Comparison of ENCODE assay signal across 22 cellular contexts in genomic region chr1:204331275-204331674, GRCh38. TPM values are rescaled to one million over a fixed set of nuclear protein-coding genes. Genes with fewer than 3 reads are reported as not detected.
DNase-seq lines count a peak whose midpoint lies in the region; ATAC-seq and TF ChIP-seq lines count a peak whose summit lies in the region.
"Had no signal": no experiment of that assay in that cellular context is flagged by ENCODE, and none has a peak within 500 bp of the region (broad histone marks: within the 10 kb centered on the region; RNA-seq: fewer than 3 reads in every experiment).

No MANE protein-coding gene starts in this region.

- H3K4me3 ChIP-seq in colonic mucosa, result peak overlapping the region; percentile 39
- peak overlapping the region; percentile 14 for H3K4me3 ChIP-seq in upper lobe of right lung
- H3K4me3 ChIP-seq in right atrium auricular region, result no peak overlapping the region

- H3K27me3 ChIP-seq in colonic mucosa (no peaks in the 10 kb centered on the region), upper lobe of right lung (no peaks in the 10 kb centered on the region), right atrium auricular region (no peaks in the 10 kb centered on the region)

- H3K27ac ChIP-seq in colonic mucosa (peak overlapping the region; percentile 86), upper lobe of right lung (no peak overlapping the region), right atrium auricular region (no peak overlapping the region)

- intact Hi-C loops in colonic mucosa (cut with DNase I) (no loop called here), upper lobe of right lung (cut with DNase I) (no loop called here)

- H3K9ac ChIP-seq in colonic mucosa (ENCODE audit: low read depth in 2 of 2, low read length in 2 of 2), result peak overlapping the region; percentile 61 to 94

- ATAC-seq in upper lobe of right lung, result peak; percentile 80
- ATAC-seq: activated T-cell treated with anti-CD3 and anti-CD28 coated beads, Interleukin-2, amount 50 U/mL, for 4 hours had no signal

- DNase-seq in NCI-H748 (lab: John Stamatoyannopoulos, UW; ENCODE audit: unreplicated experiment), result peak; percentile 18
- DNase-seq in NCI-H748 treated with DMSO at 0.1 percent for 48 hours (lab: John Stamatoyannopoulos, UW), result no peak
- peak; percentile 89 for DNase-seq in colonic mucosa
- DNase-seq in mucosa of gallbladder (ENCODE audit: low spot score), result peak; percentile 81
- DNase-seq in upper lobe of right lung, result peak; percentile 74
- no peak for DNase-seq in right atrium auricular region (ENCODE audit: low spot score)
- no peak for DNase-seq in NCI-H1694 (lab: John Stamatoyannopoulos, UW)
- DNase-seq in stimulated activated naive CD4-positive, alpha-beta T cell treated with Interleukin-2 at 50 U/mL for 16 hours (lab: John Stamatoyannopoulos, UW), result no peak
- DNase-seq: activated CD4-positive, CD25-positive, alpha-beta regulatory T cell; activated naive CD4-positive, alpha-beta T cell treated with anti-CD3 and anti-CD28 coated beads for 36 hours; activated T-cell treated with anti-CD3 and anti-CD28 coated beads, Interleukin-2, amount 50 U/mL, for 4 hours; anterior cingulate cortex; foreskin melanocyte; GDM1; hippocampal formation; islet precursor cell; NCI-H1436; NCI-H2171 treated with DMSO at 0.1 percent for 48 hours; NK-92 treated with Interleukin-12 subunit alpha and Interleukin-12 subunit beta, amount 100 ng/mL, for 24 hours; RPMI8226; stimulated activated CD4-positive, alpha-beta T cell treated with anti-CD3 and anti-CD28 coated beads, Interleukin-4, amount 100 ng/mL, for 1 hour; T1000 had no signal

- H3K4me1 ChIP-seq in colonic mucosa (peaks cover 6% of the 10 kb centered on the region), upper lobe of right lung (no peaks in the 10 kb centered on the region), right atrium auricular region (peaks cover 0 to 19% of the 10 kb centered on the region in 2 donors)

- H3K9me3 ChIP-seq in colonic mucosa, result no peaks in the 10 kb centered on the region
- no peaks in the 10 kb centered on the region for H3K9me3 ChIP-seq in upper lobe of right lung
- no peaks in the 10 kb centered on the region for H3K9me3 ChIP-seq in right atrium auricular region

- H3K36me3 ChIP-seq in colonic mucosa, result no peaks in the 10 kb centered on the region
- no peaks in the 10 kb centered on the region for H3K36me3 ChIP-seq in upper lobe of right lung
- H3K36me3 ChIP-seq in right atrium auricular region, result no peaks in the 10 kb centered on the region

- TF ChIP-seq CTCF in colonic mucosa (IDR thresholded peaks at IDR 0.05) (no peak), upper lobe of right lung (IDR thresholded peaks at IDR 0.05) (no peak), right atrium auricular region (IDR thresholded peaks at IDR 0.05) (no peak)

RNA-seq across cellular contexts. Expression of gene PLEKHA6, which starts 28.5 kb away (rescaled TPM):
- total RNA-seq in colonic mucosa (100 to 1,000 TPM in 1 of 2 donors, 10 to 100 TPM in 1; 84.5 to 165 TPM), mucosa of gallbladder (115 TPM), upper lobe of right lung (7.1 TPM), right atrium auricular region (10 to 100 TPM; 18.1 to 25.7 TPM)

Comparison
In these comparisons a context has a peak if more than half of its experiments do, and no peak if none do; other contexts are left out.
1. DNase-seq: peak in NCI-H748 (single experiment), colonic mucosa (single experiment), mucosa of gallbladder (single experiment) and upper lobe of right lung (single experiment); none in NCI-H748 treated with DMSO at 0.1 percent for 48 hours (single experiment), right atrium auricular region (single experiment), NCI-H1694 (single experiment) and stimulated activated naive CD4-positive, alpha-beta T cell treated with Interleukin-2 at 50 U/mL for 16 hours (single experiment).
2. H3K4me3 ChIP-seq: peak in colonic mucosa (single experiment) and upper lobe of right lung (single experiment); none in right atrium auricular region (0 of 2).